ENCODE assay signal across 8 cellular contexts in the genomic region with DNA sequence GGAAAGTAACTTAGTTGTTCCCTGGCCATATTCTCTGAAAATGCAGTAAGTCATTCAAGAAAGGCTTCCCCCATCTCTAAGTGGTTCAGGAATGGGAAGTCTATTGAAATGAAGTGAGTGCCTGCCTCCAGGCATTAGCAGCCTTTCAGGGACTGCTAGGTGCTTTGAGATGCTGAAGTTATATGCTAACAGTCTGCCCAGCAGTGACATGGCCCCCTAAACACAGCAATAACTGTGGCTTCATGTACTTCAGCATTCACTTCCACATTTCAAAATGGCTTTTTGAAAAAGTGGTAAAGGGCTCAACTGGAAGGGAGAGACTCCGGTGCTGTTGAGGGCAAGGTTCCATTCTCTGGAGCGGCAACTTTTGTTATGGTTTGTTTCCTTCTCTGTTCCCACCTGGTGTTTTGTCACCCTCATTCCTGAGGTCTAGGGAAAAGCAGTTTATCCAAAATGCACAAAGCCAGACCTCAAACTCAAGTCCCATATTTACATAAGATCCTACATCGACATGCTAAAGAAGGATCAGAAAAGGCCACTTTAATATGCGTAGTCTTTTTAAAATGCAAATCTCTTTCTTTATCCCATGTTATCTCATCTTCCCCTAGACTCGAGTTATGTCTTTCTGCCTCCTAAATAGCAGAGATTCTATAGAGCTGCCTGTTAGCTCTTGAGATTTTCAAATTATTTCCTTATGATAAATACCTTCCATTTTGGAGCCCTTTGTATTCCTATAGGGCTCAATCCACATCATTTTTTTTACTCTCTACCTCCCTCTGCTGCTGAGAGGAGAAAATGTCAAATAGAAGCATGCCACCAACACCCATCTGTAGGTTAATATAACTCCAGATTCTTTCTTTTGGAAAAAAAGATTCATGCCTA. TPM values are rescaled to one million over a fixed set of nuclear protein-coding genes. Genes with fewer than 3 reads are reported as not detected.
DNase-seq lines count a peak whose midpoint lies in the region; ATAC-seq and TF ChIP-seq lines count a peak whose summit lies in the region.

No MANE protein-coding gene starts in this region.

- POLR2A ChIA-PET in Caco-2 (lab: Charles Lee) = no interaction called here

- H4K8ac ChIP-seq in H9 (replicated peaks; ENCODE audit: insufficient read length, low read depth, low read length) = no peak overlapping the region

- H3K56ac ChIP-seq in H9 (ENCODE audit: insufficient read length, low read depth, low read length) = no peak overlapping the region

- H3K27ac ChIP-seq in H9 (ENCODE audit: insufficient read length, low read depth, low read length) = peak overlapping the region; percentile 12
- no peak overlapping the region for H3K27ac ChIP-seq in left ventricle myocardium inferior (replicated peaks)

- peak overlapping the region; percentile 50 for H3K4me2 ChIP-seq in H9 (ENCODE audit: insufficient read depth, insufficient read length, low read length)

- H4K5ac ChIP-seq in H9 (ENCODE audit: insufficient read length, low read depth, low read length) = no peak overlapping the region

- no peak overlapping the region for H3K9ac ChIP-seq in H9 (ENCODE audit: extremely low read depth, insufficient read length, low read length)

- no peak overlapping the region for H3K18ac ChIP-seq in H9 (ENCODE audit: insufficient read length, low read depth, low read length)

- BruUV-seq in Caco-2 (replicated peaks; lab: Mats Ljungman, UMichigan) = no TSS peak

- H4K91ac ChIP-seq in H9 (ENCODE audit: insufficient read length, low read depth, low read length) = no peak overlapping the region

- H3K36me3 ChIP-seq in Caco-2 (ENCODE audit: control insufficient read depth, insufficient read depth, low read length) = no peaks in the 10 kb centered on the region
- H3K36me3 ChIP-seq in left ventricle myocardium inferior = no peaks in the 10 kb centered on the region

- H2BK15ac ChIP-seq in H9 (ENCODE audit: low read depth, low read length) = no peak overlapping the region

- no CpG with 5 or more reads among the region's 5 CpGs for WGBS in H9 (ENCODE audit: extremely low coverage, insufficient read length, low lambda C conversion rate)

- H2AK5ac ChIP-seq in H9 (ENCODE audit: insufficient read length, low read length) = no peak overlapping the region

- H3K4me1 Mint-ChIP-seq in Caco-2 (ENCODE audit: low read depth, unreplicated experiment) (no peaks in the 10 kb centered on the region), H9 (peaks cover 47 to 60% of the 10 kb centered on the region in 2 experiments)
- H3K4me1 Mint-ChIP-seq in activated T-helper 2 cell treated with anti-CD3 and anti-CD28 coated beads, Interferon-gamma antibody, Interleukin-2, Interleukin-4, amounts not matched to agents 10 μg/mL and 5 μg/mL and 100 μg/mL, durations not matched to agents 14 hours and 24 hours and 36 hours (ENCODE audit: low read depth) = peaks cover 75% of the 10 kb centered on the region
- H3K4me1 Mint-ChIP-seq in stimulated activated effector memory CD8-positive, alpha-beta T cell treated with anti-CD3 and anti-CD28 coated beads, Interleukin-12 subunit alpha, Interleukin-12 subunit beta, amount 100 ng/mL, for 72 hours = peaks cover 53% of the 10 kb centered on the region

- DNase-seq in Caco-2 (peak in 1 of 2 experiments; percentile 21), H9 (no peak), NCI-H2171 treated with DMSO at 0.1 percent for 48 hours (lab: John Stamatoyannopoulos, UW) (peak; percentile 57), left ventricle myocardium inferior (no peak)
- DNase-seq in activated T-helper 2 cell treated with anti-CD3 and anti-CD28 coated beads, Interferon-gamma antibody, Interleukin-2, Interleukin-4, amounts not matched to agents 10 μg/mL and 5 μg/mL and 100 μg/mL, durations not matched to agents 14 hours and 24 hours and 36 hours (ENCODE audit: low spot score) = no peak
- no peak for DNase-seq in stimulated activated effector memory CD8-positive, alpha-beta T cell treated with anti-CD3 and anti-CD28 coated beads, Interleukin-12 subunit alpha, Interleukin-12 subunit beta, amount 100 ng/mL, for 72 hours (ENCODE audit: low spot score in 2 of 2)

- H3K27me3 ChIP-seq in Caco-2 (replicated peaks; ENCODE audit: control insufficient read depth, insufficient read depth, low read length) (no peaks in the 10 kb centered on the region), H9 (ENCODE audit: insufficient read depth, low read length) (no peaks in the 10 kb centered on the region), left ventricle myocardium inferior (ENCODE audit: low read depth) (no peaks in the 10 kb centered on the region)

- H3K36me3 Mint-ChIP-seq in Caco-2 (ENCODE audit: insufficient read depth, unreplicated experiment) (peaks cover 5% of the 10 kb centered on the region), H9 (ENCODE audit: insufficient read depth in 1 of 3, low read depth in 3 of 3) (peaks cover 0 to 2% (median under 1%) of the 10 kb centered on the region in 3 experiments; a peak in 4 of 7 replicates)
- H3K36me3 Mint-ChIP-seq in activated T-helper 2 cell treated with anti-CD3 and anti-CD28 coated beads, Interferon-gamma antibody, Interleukin-2, Interleukin-4, amounts not matched to agents 10 μg/mL and 5 μg/mL and 100 μg/mL, durations not matched to agents 14 hours and 24 hours and 36 hours (ENCODE audit: low read depth) = peaks cover 48% of the 10 kb centered on the region
- H3K36me3 Mint-ChIP-seq in stimulated activated effector memory CD8-positive, alpha-beta T cell treated with anti-CD3 and anti-CD28 coated beads, Interleukin-12 subunit alpha, Interleukin-12 subunit beta, amount 100 ng/mL, for 72 hours = peaks cover 63% of the 10 kb centered on the region

- no peak overlapping the region for H3K4ac ChIP-seq in H9 (ENCODE audit: low read depth, low read length)

- H2AFZ ChIP-seq in H9 (ENCODE audit: low read length) = no peak overlapping the region

- no peak overlapping the region for H3T11ph ChIP-seq in H9 (ENCODE audit: low read length)

- no peak overlapping the region for H3K23ac ChIP-seq in H9 (ENCODE audit: insufficient read length, low read depth, low read length)

- H3K4me3 Mint-ChIP-seq in Caco-2 (ENCODE audit: unreplicated experiment) = no peak overlapping the region
- peak overlapping the region; percentile 36 to 38; a peak in 4 of 5 replicates for H3K4me3 Mint-ChIP-seq in H9
- no peak overlapping the region for H3K4me3 Mint-ChIP-seq in activated T-helper 2 cell treated with anti-CD3 and anti-CD28 coated beads, Interferon-gamma antibody, Interleukin-2, Interleukin-4, amounts not matched to agents 10 μg/mL and 5 μg/mL and 100 μg/mL, durations not matched to agents 14 hours and 24 hours and 36 hours (ENCODE audit: low read depth)
- H3K4me3 Mint-ChIP-seq in stimulated activated effector memory CD8-positive, alpha-beta T cell treated with anti-CD3 and anti-CD28 coated beads, Interleukin-12 subunit alpha, Interleukin-12 subunit beta, amount 100 ng/mL, for 72 hours = no peak overlapping the region

- H3K9me3 Mint-ChIP-seq in Caco-2 (ENCODE audit: unreplicated experiment) (no peaks in the 10 kb centered on the region), H9 (no peaks in the 10 kb centered on the region; a peak in 1 of 5 replicates)
- no peaks in the 10 kb centered on the region for H3K9me3 Mint-ChIP-seq in activated T-helper 2 cell treated with anti-CD3 and anti-CD28 coated beads, Interferon-gamma antibody, Interleukin-2, Interleukin-4, amounts not matched to agents 10 μg/mL and 5 μg/mL and 100 μg/mL, durations not matched to agents 14 hours and 24 hours and 36 hours
- H3K9me3 Mint-ChIP-seq in stimulated activated effector memory CD8-positive, alpha-beta T cell treated with anti-CD3 and anti-CD28 coated beads, Interleukin-12 subunit alpha, Interleukin-12 subunit beta, amount 100 ng/mL, for 72 hours = no peaks in the 10 kb centered on the region

- no peak overlapping the region for H2BK5ac ChIP-seq in H9 (ENCODE audit: insufficient read length, low read length)

- H2BK20ac ChIP-seq in H9 (ENCODE audit: low read depth, low read length, poor library complexity, severe bottlenecking) = no peak overlapping the region

- H3K4me1 ChIP-seq in Caco-2 (no peaks in the 10 kb centered on the region), H9 (ENCODE audit: insufficient read depth, low read length) (peaks cover 11% of the 10 kb centered on the region; the same call in 1 of the 2 replicates), left ventricle myocardium inferior (peaks cover 16% of the 10 kb centered on the region)

- H3K9me3 ChIP-seq in Caco-2 = no peaks in the 10 kb centered on the region
- no peaks in the 10 kb centered on the region for H3K9me3 ChIP-seq in H9 (ENCODE audit: control insufficient read depth, low read depth, low read length)
- no peaks in the 10 kb centered on the region for H3K9me3 ChIP-seq in left ventricle myocardium inferior (replicated peaks)

- H2BK12ac ChIP-seq in H9 (ENCODE audit: insufficient read length, low read depth, low read length) = no peak overlapping the region

- no peaks in the 10 kb centered on the region for H3K79me1 ChIP-seq in H9 (ENCODE audit: insufficient read depth, low read depth, low read length, poor library complexity, severe bottlenecking)

- H4K20me1 ChIP-seq in H9 (ENCODE audit: control insufficient read depth, insufficient read depth, insufficient read length) = no peaks in the 10 kb centered on the region

- H3K79me2 ChIP-seq in H9 (ENCODE audit: insufficient read depth, low read length) = no peaks in the 10 kb centered on the region

- intact Hi-C loops in Caco-2 (cut with micrococcal nuclease; ENCODE audit: unreplicated experiment) (loop anchor here (1.0 kb wide), 2 partner anchors 79 to 115 kb away; no protein-coding TSS in a partner anchor), left ventricle myocardium inferior (cut with micrococcal nuclease) (loop anchor here (10.0 kb wide), 2 partner anchors 74 to 166 kb away; a partner anchor contains a TSS)
- intact Hi-C loops in activated T-helper 2 cell treated with anti-CD3 and anti-CD28 coated beads, Interferon-gamma antibody, Interleukin-2, Interleukin-4, amounts not matched to agents 10 μg/mL and 5 μg/mL and 100 μg/mL, durations not matched to agents 14 hours and 24 hours and 36 hours (cut with micrococcal nuclease) = loop anchor here (1.0 kb wide), 2 partner anchors 79 to 115 kb away; no protein-coding TSS in a partner anchor

- H3K23me2 ChIP-seq in H9 (ENCODE audit: insufficient read length, low read depth, low read length, poor library complexity, severe bottlenecking) = no peaks in the 10 kb centered on the region

- H3K27ac Mint-ChIP-seq in Caco-2 (ENCODE audit: unreplicated experiment) (no peak overlapping the region), H9 (peak overlapping the region; percentile 56 to 96 (median 90))
- H3K27ac Mint-ChIP-seq in activated T-helper 2 cell treated with anti-CD3 and anti-CD28 coated beads, Interferon-gamma antibody, Interleukin-2, Interleukin-4, amounts not matched to agents 10 μg/mL and 5 μg/mL and 100 μg/mL, durations not matched to agents 14 hours and 24 hours and 36 hours = peak overlapping the region; percentile 66
- peak overlapping the region; percentile 12 for H3K27ac Mint-ChIP-seq in stimulated activated effector memory CD8-positive, alpha-beta T cell treated with anti-CD3 and anti-CD28 coated beads, Interleukin-12 subunit alpha, Interleukin-12 subunit beta, amount 100 ng/mL, for 72 hours

- no peak overlapping the region for H3K4me3 ChIP-seq in Caco-2 (ENCODE audit: low read depth, low read length)
- no peak overlapping the region for H3K4me3 ChIP-seq in left ventricle myocardium inferior

- no peak for ATAC-seq in stimulated activated effector memory CD8-positive, alpha-beta T cell treated with anti-CD3 and anti-CD28 coated beads, Interleukin-12 subunit alpha, Interleukin-12 subunit beta, amount 100 ng/mL, for 72 hours
- ATAC-seq in GM21360 (IDR thresholded peaks at IDR 0.05; ENCODE audit: unreplicated experiment) (no peak), GM18907 (IDR thresholded peaks at IDR 0.05; ENCODE audit: unreplicated experiment) (no peak)

- no peak overlapping the region for H3K14ac ChIP-seq in H9 (ENCODE audit: insufficient read depth, low read length)

- no peaks in the 10 kb centered on the region for H3K27me3 Mint-ChIP-seq in Caco-2 (ENCODE audit: insufficient read depth, unreplicated experiment)
- H3K27me3 Mint-ChIP-seq in H9 (ENCODE audit: low read depth) = no peaks in the 10 kb centered on the region
- no peaks in the 10 kb centered on the region for H3K27me3 Mint-ChIP-seq in activated T-helper 2 cell treated with anti-CD3 and anti-CD28 coated beads, Interferon-gamma antibody, Interleukin-2, Interleukin-4, amounts not matched to agents 10 μg/mL and 5 μg/mL and 100 μg/mL, durations not matched to agents 14 hours and 24 hours and 36 hours (ENCODE audit: low read depth)

- no peak overlapping the region for H2BK120ac ChIP-seq in H9 (ENCODE audit: low read depth, low read length, poor library complexity, severe bottlenecking)

- TF ChIP-seq CTCF in Caco-2 (IDR thresholded peaks at IDR 0.05; ENCODE audit: insufficient read depth in 1 of 2, low read depth in 1 of 2, low read length in 1 of 2, severe bottlenecking in 1 of 2, unreplicated experiment in 1 of 2) (peak; percentile 35 to 46), H9 (conservative IDR thresholded peaks at IDR 0.05) (peak; percentile 74), left ventricle myocardium inferior (IDR thresholded peaks at IDR 0.05; ENCODE audit: borderline replicate concordance) (peak; percentile 82)

- CTCF ChIA-PET in Caco-2 (lab: Charles Lee) = no interaction called here

RNA-seq across cellular contexts. Expression of a gene that starts 34.2 kb away (rescaled TPM):
- total RNA-seq in Caco-2 (2022) (0.07 and 0.11 TPM in 2 replicates), H9 (2021) (1.8 and 1.9 TPM in 2 replicates), left ventricle myocardium inferior (6.2 TPM)
- total RNA-seq in activated T-helper 2 cell treated with anti-CD3 and anti-CD28 coated beads, Interferon-gamma antibody, Interleukin-2, Interleukin-4, amounts not matched to agents 10 μg/mL and 5 μg/mL and 100 μg/mL, durations not matched to agents 14 hours and 24 hours and 36 hours = 56.1 and 56.5 TPM in 2 replicates

Comparison
In these comparisons a context has a peak if more than half of its experiments do, and no peak if none do; other contexts are left out.
1. H3K4me3 Mint-ChIP-seq: peak in H9 (2 of 2); none in Caco-2 (single experiment), activated T-helper 2 cell treated with anti-CD3 and anti-CD28 coated beads, Interferon-gamma antibody, Interleukin-2, Interleukin-4, amounts not matched to agents 10 μg/mL and 5 μg/mL and 100 μg/mL, durations not matched to agents 14 hours and 24 hours and 36 hours (single experiment) and stimulated activated effector memory CD8-positive, alpha-beta T cell treated with anti-CD3 and anti-CD28 coated beads, Interleukin-12 subunit alpha, Interleukin-12 subunit beta, amount 100 ng/mL, for 72 hours (single experiment).
2. Peak in every context shown above with its lines, with median percentiles within 50 percentile points of each other: CTCF ChIP-seq.